ENCODE assay signal across 9 cellular contexts in the genomic region with DNA sequence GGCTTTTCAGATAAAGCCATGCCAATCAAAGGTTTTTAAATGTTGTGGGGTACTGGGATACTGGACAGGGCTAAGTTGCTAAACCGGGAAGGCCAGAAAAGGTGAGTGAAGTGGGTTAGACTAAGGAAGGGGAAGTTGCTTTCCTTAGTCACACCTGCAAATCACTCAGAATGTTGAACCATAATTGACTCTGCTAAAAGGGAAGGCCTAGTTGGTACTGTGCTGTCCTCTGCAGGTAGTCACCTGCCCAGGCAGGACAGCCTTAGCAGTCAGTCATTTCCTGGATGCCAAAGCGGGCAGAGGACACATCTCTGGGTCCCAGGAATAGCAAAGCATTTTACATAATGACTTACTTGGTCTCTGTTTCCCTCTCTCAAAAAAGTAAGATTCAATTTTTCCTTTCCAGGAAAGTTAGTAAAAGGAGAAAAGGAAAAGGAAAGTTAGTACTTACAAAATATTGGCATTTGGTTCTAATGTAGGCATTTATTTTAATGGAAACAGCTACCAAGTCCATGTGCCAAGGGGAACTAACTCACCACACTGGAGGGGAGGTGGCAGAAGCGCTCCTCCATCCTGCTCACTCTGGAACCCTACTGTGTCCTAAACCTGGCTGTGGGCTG.
A peak's percentile ranks its signal among the peaks of the same experiment; 100 is the strongest.
DNase-seq lines count a peak whose midpoint lies in the region; ATAC-seq and TF ChIP-seq lines count a peak whose summit lies in the region.
"Had no signal": no experiment of that assay in that cellular context is flagged by ENCODE, and none has a peak within 500 bp of the region (broad histone marks: within the 10 kb centered on the region; RNA-seq: fewer than 3 reads in every experiment).

No MANE protein-coding gene starts in this region.

- H3K79me2 ChIP-seq in Loucy (ENCODE audit: insufficient read depth, low read length) = no peaks in the 10 kb centered on the region

- H3K27me3 Mint-ChIP-seq in activated naive CD8-positive, alpha-beta T cell treated with anti-CD3 and anti-CD28 coated beads for 36 hours = no peaks in the 10 kb centered on the region

- no peak overlapping the region for H3K27ac Mint-ChIP-seq in activated naive CD8-positive, alpha-beta T cell treated with anti-CD3 and anti-CD28 coated beads for 36 hours

- intact Hi-C loops in dorsolateral prefrontal cortex (cut with DNase I) = no loop called here

- no peaks in the 10 kb centered on the region for H3K27me3 ChIP-seq in Loucy (ENCODE audit: insufficient read depth, low read length, poor library complexity, severe bottlenecking)
- H3K27me3 ChIP-seq in dorsolateral prefrontal cortex = no peaks in the 10 kb centered on the region
- H3K27me3 ChIP-seq: brain microvascular endothelial cell had no signal

- H3K4me3 ChIP-seq in Loucy (ENCODE audit: low read length, poor library complexity, severe bottlenecking) (no peak overlapping the region), dorsolateral prefrontal cortex (no peak overlapping the region)
- H3K4me3 ChIP-seq: HAP-1 had no signal

- no peaks in the 10 kb centered on the region for H3K9me3 Mint-ChIP-seq in activated naive CD8-positive, alpha-beta T cell treated with anti-CD3 and anti-CD28 coated beads for 36 hours

- no peaks in the 10 kb centered on the region for H3K9me3 ChIP-seq in Loucy (ENCODE audit: insufficient read depth, low read depth, low read length)
- H3K9me3 ChIP-seq: HAP-1 had no signal

- peak; percentile 56 for ATAC-seq in GM18909 (IDR thresholded peaks at IDR 0.05; ENCODE audit: poor library complexity, unreplicated experiment)
- ATAC-seq in HG03439 (IDR thresholded peaks at IDR 0.05; ENCODE audit: unreplicated experiment) = no peak

- H3K4me1 Mint-ChIP-seq in activated naive CD8-positive, alpha-beta T cell treated with anti-CD3 and anti-CD28 coated beads for 36 hours = peaks cover 10% of the 10 kb centered on the region

- no peaks in the 10 kb centered on the region for H3K9me2 ChIP-seq in Loucy (replicated peaks; ENCODE audit: low read depth, low read length)

- no peak overlapping the region for H3K9ac ChIP-seq in Loucy (ENCODE audit: low read depth, low read length, poor library complexity, severe bottlenecking)

- no peaks in the 10 kb centered on the region for H3K36me3 ChIP-seq in Loucy (ENCODE audit: insufficient read depth, low read length)
- H3K36me3 ChIP-seq: brain microvascular endothelial cell, HAP-1 had no signal

- peak overlapping the region in 37 of 59 donors; percentile 0 to 87 (median 58) for H3K27ac ChIP-seq in dorsolateral prefrontal cortex
- peak overlapping the region; percentile 1 for H3K27ac ChIP-seq in substantia nigra (ENCODE audit: low read depth, low read length, poor library complexity, severe bottlenecking)
- H3K27ac ChIP-seq: brain microvascular endothelial cell had no signal

- no peaks in the 10 kb centered on the region for H3F3A ChIP-seq in Loucy (ENCODE audit: low read depth)

- no peak for DNase-seq in dorsolateral prefrontal cortex
- no peak for DNase-seq in substantia nigra (lab: John Stamatoyannopoulos, UW)
- no peak for DNase-seq in activated naive CD8-positive, alpha-beta T cell treated with anti-CD3 and anti-CD28 coated beads for 36 hours
- no peak for DNase-seq in activated CD4-positive, alpha-beta T cell treated with anti-CD3 and anti-CD28 coated beads, Interleukin-2, amount 50 U/mL, for 4 hours
- DNase-seq: brain microvascular endothelial cell had no signal

- H3K4me1 ChIP-seq in Loucy (ENCODE audit: insufficient read depth, low read length, poor library complexity, severe bottlenecking) = no peaks in the 10 kb centered on the region

- TF ChIP-seq CTCF in Loucy (conservative IDR thresholded peaks at IDR 0.05; ENCODE audit: low read length) (peak; percentile 35), dorsolateral prefrontal cortex (IDR thresholded peaks at IDR 0.05 in 54 of 56, conservative IDR thresholded peaks at IDR 0.05 in 2 of 56; ENCODE audit: low read depth in 1 of 56, partially characterized antibody in 56 of 56) (no peak)

- H2AFZ ChIP-seq in Loucy (ENCODE audit: low read length) = no peak overlapping the region

- H3K4me2 ChIP-seq in Loucy (ENCODE audit: low read depth, low read length, poor library complexity, severe bottlenecking) = no peak overlapping the region

- no peak overlapping the region for H3K4me3 Mint-ChIP-seq in activated naive CD8-positive, alpha-beta T cell treated with anti-CD3 and anti-CD28 coated beads for 36 hours

- H3K36me3 Mint-ChIP-seq in activated naive CD8-positive, alpha-beta T cell treated with anti-CD3 and anti-CD28 coated beads for 36 hours = no peaks in the 10 kb centered on the region

- H4K20me1 ChIP-seq in Loucy (ENCODE audit: insufficient read depth, low read length, poor library complexity, severe bottlenecking) = no peaks in the 10 kb centered on the region
